Comparison of ENCODE assay signal across 19 cellular contexts in genomic region chr4:102959503-102959902, GRCh38.
"Had no signal": no experiment of that assay in that cellular context is flagged by ENCODE, and none has a peak within 500 bp of the region (broad histone marks: within the 10 kb centered on the region; RNA-seq: fewer than 3 reads in every experiment).

No MANE protein-coding gene starts in this region.

- H3K4me3 Mint-ChIP-seq: activated T-helper 1 cell treated with anti-CD3 and anti-CD28 coated beads, Interleukin-12 subunit alpha, Interleukin-12 subunit beta, Interleukin-2, Interleukin-4 antibody, amounts not matched to agents 30 ng/mL and 10 ng/mL and 1 ng/mL, durations not matched to agents 14 hours and 24 hours and 36 hours; effector memory CD8-positive, alpha-beta T cell; natural killer cell; stimulated activated memory B cell treated with anti-CD40 and anti-IgM and Interleukin-4, amounts not matched to agents 10 μg/mL and 1 μg/mL and 100 μg/mL, for 72 hours; type B pancreatic cell had no signal

- H3K36me3 Mint-ChIP-seq: natural killer cell, type B pancreatic cell had no signal

- H3K9me3 Mint-ChIP-seq: type B pancreatic cell had no signal

- H3K4me1 Mint-ChIP-seq: natural killer cell; stimulated activated memory B cell treated with anti-CD40 and anti-IgM and Interleukin-4, amounts not matched to agents 10 μg/mL and 1 μg/mL and 100 μg/mL, for 72 hours had no signal

- H3K27me3 Mint-ChIP-seq: stimulated activated memory B cell treated with anti-CD40 and anti-IgM and Interleukin-4, amounts not matched to agents 10 μg/mL and 1 μg/mL and 100 μg/mL, for 72 hours; type B pancreatic cell had no signal

- H3K27ac Mint-ChIP-seq: activated naive CD4-positive, alpha-beta T cell treated with anti-CD3 and anti-CD28 coated beads, Interleukin-2, amount 50 U/mL, for 72 hours; activated T-helper 1 cell treated with anti-CD3 and anti-CD28 coated beads, Interleukin-12 subunit alpha, Interleukin-12 subunit beta, Interleukin-2, Interleukin-4 antibody, amounts not matched to agents 30 ng/mL and 10 ng/mL and 1 ng/mL, durations not matched to agents 14 hours and 24 hours and 36 hours; effector memory CD8-positive, alpha-beta T cell; natural killer cell; stimulated activated memory B cell treated with anti-CD40 and anti-IgM and Interleukin-4, amounts not matched to agents 10 μg/mL and 1 μg/mL and 100 μg/mL, for 72 hours; type B pancreatic cell had no signal

- FAIRE-seq: bronchial epithelial cell, islet of Langerhans had no signal

- DNase-seq: activated CD4-positive, CD25-positive, alpha-beta regulatory T cell treated with anti-CD3 and anti-CD28 coated beads, Interleukin-2, amount 50 U/mL, for 72 hours; activated gamma-delta T cell treated with Interleukin-2 at 50 U/mL for 16 hours; dermis blood vessel endothelial cell; effector memory CD8-positive, alpha-beta T cell; esophagus squamous epithelium; left cardiac atrium; lower lobe of right lung; natural killer cell; ovary; psoas muscle; right lobe of liver; stimulated activated CD4-positive, alpha-beta T cell treated with anti-CD3 and anti-CD28 coated beads, Interleukin-4, amount 100 ng/mL, for 4 hours; testis had no signal

- ATAC-seq: activated naive CD4-positive, alpha-beta T cell treated with anti-CD3 and anti-CD28 coated beads, Interleukin-2, amount 50 U/mL, for 72 hours; effector memory CD8-positive, alpha-beta T cell; lower lobe of right lung; natural killer cell; psoas muscle; right lobe of liver; stimulated activated memory B cell treated with anti-CD40 and anti-IgM and Interleukin-4, amounts not matched to agents 10 μg/mL and 1 μg/mL and 100 μg/mL, for 72 hours had no signal
